ENCODE assay signal across 23 cellular contexts in the genomic region with DNA sequence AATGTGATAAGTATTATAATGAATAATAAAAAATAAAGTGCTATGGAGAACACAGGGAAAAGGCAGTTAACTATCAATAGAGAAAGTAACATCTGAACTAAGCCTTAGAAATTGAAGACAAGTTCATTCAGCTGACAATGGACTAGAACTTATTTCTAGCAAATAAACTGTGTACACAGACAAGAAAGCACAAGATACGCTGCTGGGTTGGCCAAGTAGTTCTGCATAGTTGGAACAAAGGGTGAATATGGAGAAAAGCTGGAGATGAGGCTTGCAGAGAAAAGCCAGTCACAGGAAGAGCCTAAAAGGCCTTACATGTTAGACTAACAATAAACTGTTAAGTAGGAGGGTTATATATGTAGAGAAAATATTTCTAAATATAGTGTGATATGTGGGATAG.
"Had no signal": no experiment of that assay in that cellular context is flagged by ENCODE, and none has a peak within 500 bp of the region (broad histone marks: within the 10 kb centered on the region; RNA-seq: fewer than 3 reads in every experiment).

No MANE protein-coding gene starts in this region.

- H3K4me2 ChIP-seq: hepatocyte had no signal

- H3K27me3 Mint-ChIP-seq: stimulated activated memory B cell treated with anti-CD40 and anti-IgM and Interleukin-4, amounts not matched to agents 10 μg/mL and 1 μg/mL and 100 μg/mL, for 72 hours; type B pancreatic cell had no signal

- H3K9me3 ChIP-seq: gastrocnemius medialis, heart left ventricle, lower lobe of right lung, ovary, sigmoid colon, spleen, testis, tibial artery had no signal

- H2AFZ ChIP-seq: hepatocyte had no signal

- H3K36me3 ChIP-seq: ovary had no signal

- H3K4me3 Mint-ChIP-seq: endodermal cell; naive thymus-derived CD8-positive, alpha-beta T cell; stimulated activated memory B cell treated with anti-CD40 and anti-IgM and Interleukin-4, amounts not matched to agents 10 μg/mL and 1 μg/mL and 100 μg/mL, for 72 hours; type B pancreatic cell had no signal

- ATAC-seq: gastrocnemius medialis; heart left ventricle; left cardiac atrium; left ventricle myocardium superior; naive thymus-derived CD8-positive, alpha-beta T cell; stimulated activated memory B cell treated with anti-CD40 and anti-IgM and Interleukin-4, amounts not matched to agents 10 μg/mL and 1 μg/mL and 100 μg/mL, for 72 hours; stimulated activated naive CD8-positive, alpha-beta T cell treated with anti-CD3 and anti-CD28 coated beads, Interleukin-15, Interleukin-2, amounts not matched to agents 100 U/mL and 50 U/mL, for 24 hours had no signal

- H3K36me3 Mint-ChIP-seq: naive thymus-derived CD8-positive, alpha-beta T cell; stimulated activated memory B cell treated with anti-CD40 and anti-IgM and Interleukin-4, amounts not matched to agents 10 μg/mL and 1 μg/mL and 100 μg/mL, for 72 hours had no signal

- H3K9me3 Mint-ChIP-seq: endodermal cell; stimulated activated memory B cell treated with anti-CD40 and anti-IgM and Interleukin-4, amounts not matched to agents 10 μg/mL and 1 μg/mL and 100 μg/mL, for 72 hours; type B pancreatic cell had no signal

- DNase-seq: cerebellar nuclear complex; effector CD8-positive, alpha-beta T cell; endodermal cell; foreskin fibroblast; gastrocnemius medialis; heart left ventricle; left cardiac atrium; left ventricle myocardium superior; naive thymus-derived CD8-positive, alpha-beta T cell; occipital lobe; ovary; sigmoid colon; spleen; stimulated activated CD4-positive, alpha-beta T cell treated with anti-CD3 and anti-CD28 coated beads, Interleukin-4, amount 100 ng/mL, for 4 hours; stimulated activated naive CD8-positive, alpha-beta T cell treated with anti-CD3 and anti-CD28 coated beads, Interleukin-15, Interleukin-2, amounts not matched to agents 100 U/mL and 50 U/mL, for 24 hours; substantia nigra; testis; tibial artery had no signal

- H3K27ac Mint-ChIP-seq: endodermal cell; naive thymus-derived CD8-positive, alpha-beta T cell; stimulated activated memory B cell treated with anti-CD40 and anti-IgM and Interleukin-4, amounts not matched to agents 10 μg/mL and 1 μg/mL and 100 μg/mL, for 72 hours had no signal

- H3K27ac ChIP-seq: epithelial cell of prostate, gastrocnemius medialis, heart left ventricle, hepatocyte, ovary, sigmoid colon, spleen, testis, tibial artery had no signal

- H3K27me3 ChIP-seq: gastrocnemius medialis, heart left ventricle, hepatocyte, ovary, sigmoid colon, spleen, testis, tibial artery had no signal

- H3K4me1 Mint-ChIP-seq: naive thymus-derived CD8-positive, alpha-beta T cell; stimulated activated memory B cell treated with anti-CD40 and anti-IgM and Interleukin-4, amounts not matched to agents 10 μg/mL and 1 μg/mL and 100 μg/mL, for 72 hours had no signal

- H3K4me1 ChIP-seq: spleen, testis had no signal

- H3K4me3 ChIP-seq: gastrocnemius medialis, heart left ventricle, hepatocyte, lower lobe of right lung, ovary, sigmoid colon, spleen, testis, tibial artery had no signal
